ENCODE assay signal across 1 cellular context in the genomic region with DNA sequence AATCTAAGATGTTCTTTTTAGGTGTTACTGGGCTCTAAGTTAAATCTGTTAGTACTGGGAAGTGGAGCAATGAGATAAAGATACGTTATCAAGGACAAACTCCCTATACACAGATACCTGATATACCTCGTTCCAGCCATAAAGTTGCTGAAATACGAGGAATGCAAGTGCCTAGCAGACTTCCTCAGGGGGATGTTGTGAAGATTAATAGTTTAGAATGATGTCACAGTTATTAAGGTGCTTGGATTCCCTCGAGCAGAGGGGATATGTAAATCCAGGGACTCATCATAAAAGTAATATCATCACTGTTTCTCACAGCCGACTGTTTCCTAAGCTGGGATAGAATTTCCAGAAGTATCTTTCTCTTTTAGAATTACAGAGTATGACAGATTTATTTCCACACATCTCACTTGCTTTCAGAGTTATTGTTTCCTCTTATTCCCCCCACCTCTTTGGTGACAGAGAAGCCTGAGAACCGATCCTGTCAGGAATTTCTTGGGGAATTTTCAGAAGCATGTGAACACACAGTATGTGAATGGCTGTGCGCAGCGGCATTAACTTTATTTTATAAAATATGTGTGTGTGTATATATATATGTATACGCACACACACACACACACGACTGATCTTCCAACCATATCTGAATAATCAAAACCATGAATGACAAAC.
TF ChIP-seq lines count a peak whose summit lies in the region.

No MANE protein-coding gene starts in this region.

TF ChIP-seq in HEK293, 187 proteins besides CTCF, POLR2A, EP300 and RAD21 (continued from another document and continues in another):
- TF ChIP-seq, protein P1, sequence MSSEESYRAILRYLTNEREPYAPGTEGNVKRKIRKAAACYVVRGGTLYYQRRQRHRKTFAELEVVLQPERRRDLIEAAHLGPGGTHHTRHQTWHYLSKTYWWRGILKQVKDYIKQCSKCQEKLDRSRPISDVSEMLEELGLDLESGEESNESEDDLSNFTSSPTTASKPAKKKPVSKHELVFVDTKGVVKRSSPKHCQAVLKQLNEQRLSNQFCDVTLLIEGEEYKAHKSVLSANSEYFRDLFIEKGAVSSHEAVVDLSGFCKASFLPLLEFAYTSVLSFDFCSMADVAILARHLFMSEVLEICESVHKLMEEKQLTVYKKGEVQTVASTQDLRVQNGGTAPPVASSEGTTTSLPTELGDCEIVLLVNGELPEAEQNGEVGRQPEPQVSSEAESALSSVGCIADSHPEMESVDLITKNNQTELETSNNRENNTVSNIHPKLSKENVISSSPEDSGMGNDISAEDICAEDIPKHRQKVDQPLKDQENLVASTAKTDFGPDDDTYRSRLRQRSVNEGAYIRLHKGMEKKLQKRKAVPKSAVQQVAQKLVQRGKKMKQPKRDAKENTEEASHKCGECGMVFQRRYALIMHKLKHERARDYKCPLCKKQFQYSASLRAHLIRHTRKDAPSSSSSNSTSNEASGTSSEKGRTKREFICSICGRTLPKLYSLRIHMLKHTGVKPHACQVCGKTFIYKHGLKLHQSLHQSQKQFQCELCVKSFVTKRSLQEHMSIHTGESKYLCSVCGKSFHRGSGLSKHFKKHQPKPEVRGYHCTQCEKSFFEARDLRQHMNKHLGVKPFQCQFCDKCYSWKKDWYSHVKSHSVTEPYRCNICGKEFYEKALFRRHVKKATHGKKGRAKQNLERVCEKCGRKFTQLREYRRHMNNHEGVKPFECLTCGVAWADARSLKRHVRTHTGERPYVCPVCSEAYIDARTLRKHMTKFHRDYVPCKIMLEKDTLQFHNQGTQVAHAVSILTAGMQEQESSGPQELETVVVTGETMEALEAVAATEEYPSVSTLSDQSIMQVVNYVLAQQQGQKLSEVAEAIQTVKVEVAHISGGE (tag by site-specific recombination; conservative IDR thresholded peaks at IDR 0.05; ENCODE audit: low read depth) = no peak
- TF ChIP-seq OVOL3 (tag by site-specific recombination; IDR thresholded peaks at IDR 0.05) (0 out of 2 replicates have a peak, but pooled peaks have one; percentile 46), ZNF561 (tag by site-specific recombination; IDR thresholded peaks at IDR 0.05; ENCODE audit: borderline replicate concordance) (0 out of 2 replicates have a peak, but pooled peaks have one; percentile 29), OSR2 (tag by site-specific recombination; IDR thresholded peaks at IDR 0.05) (peak; percentile 26; the same call in 1 of the 2 replicates), WT1 (tag by site-specific recombination; IDR thresholded peaks at IDR 0.05) (peak; percentile 61; the same call in 1 of the 2 replicates), ZSCAN23 (tag by site-specific recombination; IDR thresholded peaks at IDR 0.05) (no peak), SP7 (tag by site-specific recombination; IDR thresholded peaks at IDR 0.05) (peak; percentile 53), ZNF433 (tag by site-specific recombination; IDR thresholded peaks at IDR 0.05; ENCODE audit: low read depth) (no peak), ZNF544 (tag by site-specific recombination; IDR thresholded peaks at IDR 0.05) (no peak), ZNF350 (tag by site-specific recombination; IDR thresholded peaks at IDR 0.05) (peak; percentile 98), YY2 (tag by site-specific recombination; IDR thresholded peaks at IDR 0.05) (no peak), FEZF1 (tag by site-specific recombination; IDR thresholded peaks at IDR 0.05) (peak; percentile 91), KLF16 (tag by site-specific recombination; IDR thresholded peaks at IDR 0.05) (no peak), ZNF791 (tag by site-specific recombination; IDR thresholded peaks at IDR 0.05) (no peak), ZNF404 (tag by site-specific recombination; IDR thresholded peaks at IDR 0.05) (no peak), ZNF629 (tag by site-specific recombination; IDR thresholded peaks at IDR 0.05) (peak; percentile 77), ZBTB20 (tag by site-specific recombination; IDR thresholded peaks at IDR 0.05) (0 out of 2 replicates have a peak, but pooled peaks have one; percentile 18), ZNF560 (tag by site-specific recombination; IDR thresholded peaks at IDR 0.05; ENCODE audit: borderline replicate concordance) (no peak), ZNF664 (tag by site-specific recombination; IDR thresholded peaks at IDR 0.05) (no peak; the same call in 1 of the 2 replicates), GFI1B (tag by site-specific recombination; IDR thresholded peaks at IDR 0.05) (0 out of 2 replicates have a peak, but pooled peaks have one; percentile 5), ZSCAN30 (tag by site-specific recombination; IDR thresholded peaks at IDR 0.05) (0 out of 2 replicates have a peak, but pooled peaks have one; percentile 6), ZNF843 (tag by site-specific recombination; IDR thresholded peaks at IDR 0.05) (peak; percentile 64; the same call in 1 of the 2 replicates), ZEB2 (tag by site-specific recombination; IDR thresholded peaks at IDR 0.05) (0 out of 2 replicates have a peak, but pooled peaks have one; percentile 44)
- TF ChIP-seq, protein P2, sequence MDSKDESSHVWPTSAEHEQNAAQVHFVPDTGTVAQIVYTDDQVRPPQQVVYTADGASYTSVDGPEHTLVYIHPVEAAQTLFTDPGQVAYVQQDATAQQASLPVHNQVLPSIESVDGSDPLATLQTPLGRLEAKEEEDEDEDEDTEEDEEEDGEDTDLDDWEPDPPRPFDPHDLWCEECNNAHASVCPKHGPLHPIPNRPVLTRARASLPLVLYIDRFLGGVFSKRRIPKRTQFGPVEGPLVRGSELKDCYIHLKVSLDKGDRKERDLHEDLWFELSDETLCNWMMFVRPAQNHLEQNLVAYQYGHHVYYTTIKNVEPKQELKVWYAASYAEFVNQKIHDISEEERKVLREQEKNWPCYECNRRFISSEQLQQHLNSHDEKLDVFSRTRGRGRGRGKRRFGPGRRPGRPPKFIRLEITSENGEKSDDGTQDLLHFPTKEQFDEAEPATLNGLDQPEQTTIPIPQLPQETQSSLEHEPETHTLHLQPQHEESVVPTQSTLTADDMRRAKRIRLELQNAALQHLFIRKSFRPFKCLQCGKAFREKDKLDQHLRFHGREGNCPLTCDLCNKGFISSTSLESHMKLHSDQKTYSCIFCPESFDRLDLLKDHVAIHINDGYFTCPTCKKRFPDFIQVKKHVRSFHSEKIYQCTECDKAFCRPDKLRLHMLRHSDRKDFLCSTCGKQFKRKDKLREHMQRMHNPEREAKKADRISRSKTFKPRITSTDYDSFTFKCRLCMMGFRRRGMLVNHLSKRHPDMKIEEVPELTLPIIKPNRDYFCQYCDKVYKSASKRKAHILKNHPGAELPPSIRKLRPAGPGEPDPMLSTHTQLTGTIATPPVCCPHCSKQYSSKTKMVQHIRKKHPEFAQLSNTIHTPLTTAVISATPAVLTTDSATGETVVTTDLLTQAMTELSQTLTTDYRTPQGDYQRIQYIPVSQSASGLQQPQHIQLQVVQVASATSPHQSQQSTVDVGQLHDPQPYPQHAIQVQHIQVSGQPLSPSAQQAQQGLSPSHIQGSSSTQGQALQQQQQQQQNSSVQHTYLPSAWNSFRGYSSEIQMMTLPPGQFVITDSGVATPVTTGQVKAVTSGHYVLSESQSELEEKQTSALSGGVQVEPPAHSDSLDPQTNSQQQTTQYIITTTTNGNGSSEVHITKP (tag by site-specific recombination; IDR thresholded peaks at IDR 0.05) = peak; percentile 85
- TF ChIP-seq, protein P3, sequence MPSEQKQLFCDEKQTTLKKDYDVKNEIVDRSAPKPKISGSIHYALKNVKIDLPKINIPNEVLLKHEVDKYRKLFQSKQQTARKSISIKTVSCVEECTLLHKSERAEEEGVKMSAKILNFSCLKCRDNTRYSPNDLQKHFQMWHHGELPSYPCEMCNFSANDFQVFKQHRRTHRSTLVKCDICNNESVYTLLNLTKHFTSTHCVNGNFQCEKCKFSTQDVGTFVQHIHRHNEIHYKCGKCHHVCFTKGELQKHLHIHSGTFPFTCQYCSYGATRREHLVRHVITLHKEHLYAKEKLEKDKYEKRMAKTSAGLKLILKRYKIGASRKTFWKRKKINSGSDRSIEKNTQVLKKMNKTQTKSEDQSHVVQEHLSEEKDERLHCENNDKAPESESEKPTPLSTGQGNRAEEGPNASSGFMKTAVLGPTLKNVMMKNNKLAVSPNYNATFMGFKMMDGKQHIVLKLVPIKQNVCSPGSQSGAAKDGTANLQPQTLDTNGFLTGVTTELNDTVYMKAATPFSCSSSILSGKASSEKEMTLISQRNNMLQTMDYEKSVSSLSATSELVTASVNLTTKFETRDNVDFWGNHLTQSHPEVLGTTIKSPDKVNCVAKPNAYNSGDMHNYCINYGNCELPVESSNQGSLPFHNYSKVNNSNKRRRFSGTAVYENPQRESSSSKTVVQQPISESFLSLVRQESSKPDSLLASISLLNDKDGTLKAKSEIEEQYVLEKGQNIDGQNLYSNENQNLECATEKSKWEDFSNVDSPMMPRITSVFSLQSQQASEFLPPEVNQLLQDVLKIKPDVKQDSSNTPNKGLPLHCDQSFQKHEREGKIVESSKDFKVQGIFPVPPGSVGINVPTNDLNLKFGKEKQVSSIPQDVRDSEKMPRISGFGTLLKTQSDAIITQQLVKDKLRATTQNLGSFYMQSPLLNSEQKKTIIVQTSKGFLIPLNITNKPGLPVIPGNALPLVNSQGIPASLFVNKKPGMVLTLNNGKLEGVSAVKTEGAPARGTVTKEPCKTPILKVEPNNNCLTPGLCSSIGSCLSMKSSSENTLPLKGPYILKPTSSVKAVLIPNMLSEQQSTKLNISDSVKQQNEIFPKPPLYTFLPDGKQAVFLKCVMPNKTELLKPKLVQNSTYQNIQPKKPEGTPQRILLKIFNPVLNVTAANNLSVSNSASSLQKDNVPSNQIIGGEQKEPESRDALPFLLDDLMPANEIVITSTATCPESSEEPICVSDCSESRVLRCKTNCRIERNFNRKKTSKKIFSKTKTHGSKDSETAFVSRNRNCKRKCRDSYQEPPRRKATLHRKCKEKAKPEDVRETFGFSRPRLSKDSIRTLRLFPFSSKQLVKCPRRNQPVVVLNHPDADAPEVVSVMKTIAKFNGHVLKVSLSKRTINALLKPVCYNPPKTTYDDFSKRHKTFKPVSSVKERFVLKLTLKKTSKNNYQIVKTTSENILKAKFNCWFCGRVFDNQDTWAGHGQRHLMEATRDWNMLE (tag by site-specific recombination; conservative IDR thresholded peaks at IDR 0.05; ENCODE audit: low read depth) = 0 out of 2 replicates have a peak, but pooled peaks have one; percentile 20
- TF ChIP-seq, protein P4, sequence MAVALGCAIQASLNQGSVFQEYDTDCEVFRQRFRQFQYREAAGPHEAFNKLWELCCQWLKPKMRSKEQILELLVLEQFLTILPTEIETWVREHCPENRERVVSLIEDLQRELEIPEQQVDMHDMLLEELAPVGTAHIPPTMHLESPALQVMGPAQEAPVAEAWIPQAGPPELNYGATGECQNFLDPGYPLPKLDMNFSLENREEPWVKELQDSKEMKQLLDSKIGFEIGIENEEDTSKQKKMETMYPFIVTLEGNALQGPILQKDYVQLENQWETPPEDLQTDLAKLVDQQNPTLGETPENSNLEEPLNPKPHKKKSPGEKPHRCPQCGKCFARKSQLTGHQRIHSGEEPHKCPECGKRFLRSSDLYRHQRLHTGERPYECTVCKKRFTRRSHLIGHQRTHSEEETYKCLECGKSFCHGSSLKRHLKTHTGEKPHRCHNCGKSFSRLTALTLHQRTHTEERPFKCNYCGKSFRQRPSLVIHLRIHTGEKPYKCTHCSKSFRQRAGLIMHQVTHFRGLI (tag by site-specific recombination; IDR thresholded peaks at IDR 0.05) = no peak
- TF ChIP-seq, protein P5, sequence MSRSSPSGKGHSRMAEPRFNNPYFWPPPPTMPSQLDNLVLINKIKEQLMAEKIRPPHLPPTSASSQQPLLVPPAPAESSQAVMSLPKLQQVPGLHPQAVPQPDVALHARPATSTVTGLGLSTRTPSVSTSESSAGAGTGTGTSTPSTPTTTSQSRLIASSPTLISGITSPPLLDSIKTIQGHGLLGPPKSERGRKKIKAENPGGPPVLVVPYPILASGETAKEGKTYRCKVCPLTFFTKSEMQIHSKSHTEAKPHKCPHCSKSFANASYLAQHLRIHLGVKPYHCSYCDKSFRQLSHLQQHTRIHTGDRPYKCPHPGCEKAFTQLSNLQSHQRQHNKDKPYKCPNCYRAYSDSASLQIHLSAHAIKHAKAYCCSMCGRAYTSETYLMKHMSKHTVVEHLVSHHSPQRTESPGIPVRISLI (tag by site-specific recombination; IDR thresholded peaks at IDR 0.05) = no peak
- TF ChIP-seq, protein P6, sequence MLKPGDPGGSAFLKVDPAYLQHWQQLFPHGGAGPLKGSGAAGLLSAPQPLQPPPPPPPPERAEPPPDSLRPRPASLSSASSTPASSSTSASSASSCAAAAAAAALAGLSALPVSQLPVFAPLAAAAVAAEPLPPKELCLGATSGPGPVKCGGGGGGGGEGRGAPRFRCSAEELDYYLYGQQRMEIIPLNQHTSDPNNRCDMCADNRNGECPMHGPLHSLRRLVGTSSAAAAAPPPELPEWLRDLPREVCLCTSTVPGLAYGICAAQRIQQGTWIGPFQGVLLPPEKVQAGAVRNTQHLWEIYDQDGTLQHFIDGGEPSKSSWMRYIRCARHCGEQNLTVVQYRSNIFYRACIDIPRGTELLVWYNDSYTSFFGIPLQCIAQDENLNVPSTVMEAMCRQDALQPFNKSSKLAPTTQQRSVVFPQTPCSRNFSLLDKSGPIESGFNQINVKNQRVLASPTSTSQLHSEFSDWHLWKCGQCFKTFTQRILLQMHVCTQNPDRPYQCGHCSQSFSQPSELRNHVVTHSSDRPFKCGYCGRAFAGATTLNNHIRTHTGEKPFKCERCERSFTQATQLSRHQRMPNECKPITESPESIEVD (tag by site-specific recombination; IDR thresholded peaks at IDR 0.05) = peak; percentile 86
- TF ChIP-seq, protein P7, sequence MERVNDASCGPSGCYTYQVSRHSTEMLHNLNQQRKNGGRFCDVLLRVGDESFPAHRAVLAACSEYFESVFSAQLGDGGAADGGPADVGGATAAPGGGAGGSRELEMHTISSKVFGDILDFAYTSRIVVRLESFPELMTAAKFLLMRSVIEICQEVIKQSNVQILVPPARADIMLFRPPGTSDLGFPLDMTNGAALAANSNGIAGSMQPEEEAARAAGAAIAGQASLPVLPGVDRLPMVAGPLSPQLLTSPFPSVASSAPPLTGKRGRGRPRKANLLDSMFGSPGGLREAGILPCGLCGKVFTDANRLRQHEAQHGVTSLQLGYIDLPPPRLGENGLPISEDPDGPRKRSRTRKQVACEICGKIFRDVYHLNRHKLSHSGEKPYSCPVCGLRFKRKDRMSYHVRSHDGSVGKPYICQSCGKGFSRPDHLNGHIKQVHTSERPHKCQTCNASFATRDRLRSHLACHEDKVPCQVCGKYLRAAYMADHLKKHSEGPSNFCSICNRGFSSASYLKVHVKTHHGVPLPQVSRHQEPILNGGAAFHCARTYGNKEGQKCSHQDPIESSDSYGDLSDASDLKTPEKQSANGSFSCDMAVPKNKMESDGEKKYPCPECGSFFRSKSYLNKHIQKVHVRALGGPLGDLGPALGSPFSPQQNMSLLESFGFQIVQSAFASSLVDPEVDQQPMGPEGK (tag by site-specific recombination; IDR thresholded peaks at IDR 0.05) = no peak
- TF ChIP-seq, protein P8, sequence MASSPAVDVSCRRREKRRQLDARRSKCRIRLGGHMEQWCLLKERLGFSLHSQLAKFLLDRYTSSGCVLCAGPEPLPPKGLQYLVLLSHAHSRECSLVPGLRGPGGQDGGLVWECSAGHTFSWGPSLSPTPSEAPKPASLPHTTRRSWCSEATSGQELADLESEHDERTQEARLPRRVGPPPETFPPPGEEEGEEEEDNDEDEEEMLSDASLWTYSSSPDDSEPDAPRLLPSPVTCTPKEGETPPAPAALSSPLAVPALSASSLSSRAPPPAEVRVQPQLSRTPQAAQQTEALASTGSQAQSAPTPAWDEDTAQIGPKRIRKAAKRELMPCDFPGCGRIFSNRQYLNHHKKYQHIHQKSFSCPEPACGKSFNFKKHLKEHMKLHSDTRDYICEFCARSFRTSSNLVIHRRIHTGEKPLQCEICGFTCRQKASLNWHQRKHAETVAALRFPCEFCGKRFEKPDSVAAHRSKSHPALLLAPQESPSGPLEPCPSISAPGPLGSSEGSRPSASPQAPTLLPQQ (tag by site-specific recombination; IDR thresholded peaks at IDR 0.05) = 0 out of 2 replicates have a peak, but pooled peaks have one; percentile 16
